ENCODE assay signal across 4 cellular contexts in the genomic region with DNA sequence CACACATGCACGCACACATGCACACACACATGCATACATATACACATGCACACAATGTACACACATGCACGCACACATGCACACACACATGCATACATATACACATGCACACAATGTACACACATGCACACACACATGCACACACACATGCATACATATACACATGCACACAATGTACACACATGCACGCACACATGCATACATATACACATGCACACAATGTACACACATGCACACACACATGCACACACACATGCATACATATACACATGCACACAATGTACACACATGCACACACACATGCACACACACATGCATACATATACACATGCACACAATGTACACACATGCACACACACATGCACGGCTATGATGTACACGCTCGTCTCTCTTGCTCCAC. TPM values are rescaled to one million over a fixed set of nuclear protein-coding genes. Genes with fewer than 3 reads are reported as not detected.
"Had no signal": no experiment of that assay in that cellular context is flagged by ENCODE, and none has a peak within 500 bp of the region (broad histone marks: within the 10 kb centered on the region; RNA-seq: fewer than 3 reads in every experiment).

No MANE protein-coding gene starts in this region.

RNA-seq across cellular contexts. Expression of a gene that starts 27.8 kb away (rescaled TPM):
- total RNA-seq: GM23248, H4, H7, HT-29 had no signal
- polyA plus RNA-seq: GM23248 had no signal
